In genomic region chrX:38066934-38067333, GRCh38 we compare ENCODE assay signal across 14 cellular contexts.
DNase-seq lines count a peak whose midpoint lies in the region; ATAC-seq lines count a peak whose summit lies in the region.
"Had no signal": no experiment of that assay in that cellular context is flagged by ENCODE, and none has a peak within 500 bp of the region (broad histone marks: within the 10 kb centered on the region; RNA-seq: fewer than 3 reads in every experiment).

No MANE protein-coding gene starts in this region.

- no peak for DNase-seq in activated T-cell treated with anti-CD3 and anti-CD28 coated beads, Interleukin-2, amount 50 U/mL, for 72 hours
- no peak for DNase-seq in activated T-cell treated with anti-CD3 and anti-CD28 coated beads, Interleukin-2, amount 50 U/mL, for 1 hour
- DNase-seq in stimulated activated effector memory CD8-positive, alpha-beta T cell treated with anti-CD3 and anti-CD28 coated beads, Interleukin-12 subunit alpha, Interleukin-12 subunit beta, amount 100 ng/mL, for 72 hours (ENCODE audit: low spot score in 2 of 2) = no peak
- DNase-seq in stimulated activated CD8-positive, alpha-beta memory T cell treated with anti-CD3 and anti-CD28 coated beads, Interleukin-4, amount 100 ng/mL, for 48 hours = no peak
- no peak for DNase-seq in activated CD4-positive, alpha-beta T cell treated with anti-CD3 and anti-CD28 coated beads, Interleukin-2, amount 50 U/mL, for 48 hours
- DNase-seq: CD8-positive, alpha-beta T cell; COR-L47; GOT3; H9; IMR-90 had no signal

- peak overlapping the region; percentile 38 for H3K27ac Mint-ChIP-seq in activated T-cell treated with anti-CD3 and anti-CD28 coated beads, Interleukin-2, amount 50 U/mL, for 72 hours
- H3K27ac Mint-ChIP-seq in activated T-helper 17 cell treated with anti-CD3 and anti-CD28 coated beads, Interleukin-2, amount 50 U/mL, for 72 hours = no peak overlapping the region
- no peak overlapping the region for H3K27ac Mint-ChIP-seq in stimulated activated effector memory CD8-positive, alpha-beta T cell treated with anti-CD3 and anti-CD28 coated beads, Interleukin-12 subunit alpha, Interleukin-12 subunit beta, amount 100 ng/mL, for 72 hours
- H3K27ac Mint-ChIP-seq: CD14-positive monocyte; CD8-positive, alpha-beta T cell; H9 had no signal

- peaks cover 13% of the 10 kb centered on the region for H3K27me3 Mint-ChIP-seq in activated T-cell treated with anti-CD3 and anti-CD28 coated beads, Interleukin-2, amount 50 U/mL, for 72 hours (ENCODE audit: low read depth)
- no peaks in the 10 kb centered on the region for H3K27me3 Mint-ChIP-seq in activated T-helper 17 cell treated with anti-CD3 and anti-CD28 coated beads, Interleukin-2, amount 50 U/mL, for 72 hours

- peak in 1 of 2 donors; percentile 25 for ATAC-seq in activated T-cell treated with anti-CD3 and anti-CD28 coated beads, Interleukin-2, amount 50 U/mL, for 72 hours (replicated peaks in 1 of 2)
- ATAC-seq in activated T-helper 17 cell treated with anti-CD3 and anti-CD28 coated beads, Interleukin-2, amount 50 U/mL, for 72 hours (replicated peaks) = peak; percentile 68
- ATAC-seq in esophagus mucosa (peak; percentile 73), GM19351 (IDR thresholded peaks at IDR 0.05; ENCODE audit: unreplicated experiment) (no peak)
- peak; percentile 86 for ATAC-seq in stimulated activated effector memory CD8-positive, alpha-beta T cell treated with anti-CD3 and anti-CD28 coated beads, Interleukin-12 subunit alpha, Interleukin-12 subunit beta, amount 100 ng/mL, for 72 hours
- ATAC-seq: CD8-positive, alpha-beta T cell had no signal

- H3K9me3 Mint-ChIP-seq in activated T-cell treated with anti-CD3 and anti-CD28 coated beads, Interleukin-2, amount 50 U/mL, for 72 hours = peaks cover 2 to 5% of the 10 kb centered on the region in 2 donors
- no peaks in the 10 kb centered on the region for H3K9me3 Mint-ChIP-seq in activated T-helper 17 cell treated with anti-CD3 and anti-CD28 coated beads, Interleukin-2, amount 50 U/mL, for 72 hours
- H3K9me3 Mint-ChIP-seq in stimulated activated effector memory CD8-positive, alpha-beta T cell treated with anti-CD3 and anti-CD28 coated beads, Interleukin-12 subunit alpha, Interleukin-12 subunit beta, amount 100 ng/mL, for 72 hours = no peaks in the 10 kb centered on the region
- H3K9me3 Mint-ChIP-seq: CD8-positive, alpha-beta T cell had no signal

- no peaks in the 10 kb centered on the region for H3K4me1 Mint-ChIP-seq in activated T-cell treated with anti-CD3 and anti-CD28 coated beads, Interleukin-2, amount 50 U/mL, for 72 hours (ENCODE audit: low read depth)
- no peaks in the 10 kb centered on the region for H3K4me1 Mint-ChIP-seq in activated T-helper 17 cell treated with anti-CD3 and anti-CD28 coated beads, Interleukin-2, amount 50 U/mL, for 72 hours
- peaks cover 7% of the 10 kb centered on the region for H3K4me1 Mint-ChIP-seq in stimulated activated effector memory CD8-positive, alpha-beta T cell treated with anti-CD3 and anti-CD28 coated beads, Interleukin-12 subunit alpha, Interleukin-12 subunit beta, amount 100 ng/mL, for 72 hours
- H3K4me1 Mint-ChIP-seq: CD14-positive monocyte, H9 had no signal

- no peak overlapping the region for H3K4me3 Mint-ChIP-seq in activated T-cell treated with anti-CD3 and anti-CD28 coated beads, Interleukin-2, amount 50 U/mL, for 72 hours
- H3K4me3 Mint-ChIP-seq in activated T-helper 17 cell treated with anti-CD3 and anti-CD28 coated beads, Interleukin-2, amount 50 U/mL, for 72 hours = no peak overlapping the region
- H3K4me3 Mint-ChIP-seq in stimulated activated effector memory CD8-positive, alpha-beta T cell treated with anti-CD3 and anti-CD28 coated beads, Interleukin-12 subunit alpha, Interleukin-12 subunit beta, amount 100 ng/mL, for 72 hours = no peak overlapping the region
- H3K4me3 Mint-ChIP-seq: CD14-positive monocyte; CD8-positive, alpha-beta T cell; H9 had no signal

- no peaks in the 10 kb centered on the region for H3K36me3 Mint-ChIP-seq in activated T-cell treated with anti-CD3 and anti-CD28 coated beads, Interleukin-2, amount 50 U/mL, for 72 hours (ENCODE audit: insufficient read depth in 2 of 2)
- no peaks in the 10 kb centered on the region for H3K36me3 Mint-ChIP-seq in activated T-helper 17 cell treated with anti-CD3 and anti-CD28 coated beads, Interleukin-2, amount 50 U/mL, for 72 hours (ENCODE audit: low read depth)
- no peaks in the 10 kb centered on the region for H3K36me3 Mint-ChIP-seq in stimulated activated effector memory CD8-positive, alpha-beta T cell treated with anti-CD3 and anti-CD28 coated beads, Interleukin-12 subunit alpha, Interleukin-12 subunit beta, amount 100 ng/mL, for 72 hours
- H3K36me3 Mint-ChIP-seq: CD14-positive monocyte; CD8-positive, alpha-beta T cell had no signal
